In the genomic region with DNA sequence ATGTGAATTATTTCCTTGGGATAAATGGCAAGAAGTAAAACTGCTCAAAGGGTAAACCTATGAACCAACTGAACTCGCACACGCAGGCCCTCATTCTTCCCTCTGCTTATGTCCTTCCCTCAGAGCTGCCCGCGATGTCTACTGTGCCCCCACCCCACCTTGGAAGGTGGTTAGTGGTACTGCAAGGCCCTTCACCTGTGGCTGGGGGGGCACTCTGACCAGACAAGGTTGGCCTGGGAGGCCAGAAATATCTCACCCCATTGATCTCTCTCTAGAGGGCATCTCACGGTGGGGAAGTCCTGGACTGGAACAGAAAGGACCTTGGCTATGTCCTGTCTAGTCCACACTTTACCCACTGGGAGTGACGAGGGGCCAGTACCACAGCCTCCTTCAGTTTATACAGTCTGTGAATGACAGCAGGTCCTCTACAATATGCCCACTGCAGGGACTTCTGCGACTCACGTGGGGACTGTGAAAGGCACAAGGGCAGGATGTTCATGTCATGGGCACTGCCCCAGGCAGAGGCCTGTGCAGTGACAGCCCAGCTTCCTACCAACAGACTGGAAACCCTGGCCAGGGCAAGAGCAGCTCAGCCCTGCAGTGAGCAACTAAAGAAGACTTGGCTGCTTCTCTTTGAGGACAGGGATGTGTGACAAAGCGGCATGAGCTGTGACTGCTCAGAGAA, we compare ENCODE assay signal across 1 cellular context.
TF ChIP-seq lines count a peak whose summit lies in the region.

No MANE protein-coding gene starts in this region.

TF ChIP-seq in IMR-90, 13 proteins besides CTCF, POLR2A, EP300 and RAD21:
- TF ChIP-seq CEBPB (IDR thresholded peaks at IDR 0.05; ENCODE audit: low read depth, low read length) (no peak), MAFK (IDR thresholded peaks at IDR 0.05; ENCODE audit: low read depth, low read length) (no peak), MXI1 (IDR thresholded peaks at IDR 0.05; ENCODE audit: borderline replicate concordance, low read depth, low read length) (no peak), BHLHE40 (IDR thresholded peaks at IDR 0.05; ENCODE audit: low read depth, low read length) (no peak), FOS (IDR thresholded peaks at IDR 0.05; ENCODE audit: low read depth, low read length) (no peak), NFE2L2 (IDR thresholded peaks at IDR 0.05; ENCODE audit: low read depth, low read length) (no peak), MAZ (IDR thresholded peaks at IDR 0.05; ENCODE audit: borderline replicate concordance, low read depth, low read length) (no peak), SMC3 (IDR thresholded peaks at IDR 0.05; ENCODE audit: low read depth, low read length) (no peak), RFX5 (IDR thresholded peaks at IDR 0.05; ENCODE audit: low read depth, low read length) (no peak), CHD1 (IDR thresholded peaks at IDR 0.05; ENCODE audit: low read depth, low read length) (no peak), RCOR1 (IDR thresholded peaks at IDR 0.05; ENCODE audit: insufficient replicate concordance, low read length) (no peak)
- TF ChIP-seq, protein P1, sequence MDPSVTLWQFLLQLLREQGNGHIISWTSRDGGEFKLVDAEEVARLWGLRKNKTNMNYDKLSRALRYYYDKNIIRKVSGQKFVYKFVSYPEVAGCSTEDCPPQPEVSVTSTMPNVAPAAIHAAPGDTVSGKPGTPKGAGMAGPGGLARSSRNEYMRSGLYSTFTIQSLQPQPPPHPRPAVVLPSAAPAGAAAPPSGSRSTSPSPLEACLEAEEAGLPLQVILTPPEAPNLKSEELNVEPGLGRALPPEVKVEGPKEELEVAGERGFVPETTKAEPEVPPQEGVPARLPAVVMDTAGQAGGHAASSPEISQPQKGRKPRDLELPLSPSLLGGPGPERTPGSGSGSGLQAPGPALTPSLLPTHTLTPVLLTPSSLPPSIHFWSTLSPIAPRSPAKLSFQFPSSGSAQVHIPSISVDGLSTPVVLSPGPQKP (IDR thresholded peaks at IDR 0.05; ENCODE audit: borderline replicate concordance, low read depth, low read length): no peak
- TF ChIP-seq, protein P2, sequence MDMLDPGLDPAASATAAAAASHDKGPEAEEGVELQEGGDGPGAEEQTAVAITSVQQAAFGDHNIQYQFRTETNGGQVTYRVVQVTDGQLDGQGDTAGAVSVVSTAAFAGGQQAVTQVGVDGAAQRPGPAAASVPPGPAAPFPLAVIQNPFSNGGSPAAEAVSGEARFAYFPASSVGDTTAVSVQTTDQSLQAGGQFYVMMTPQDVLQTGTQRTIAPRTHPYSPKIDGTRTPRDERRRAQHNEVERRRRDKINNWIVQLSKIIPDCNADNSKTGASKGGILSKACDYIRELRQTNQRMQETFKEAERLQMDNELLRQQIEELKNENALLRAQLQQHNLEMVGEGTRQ (IDR thresholded peaks at IDR 0.05; ENCODE audit: low read depth, low read length): no peak
